15 cellular contexts compared by ENCODE assay signal in genomic region chr3:58563386-58564035, GRCh38. TPM values are rescaled to one million over a fixed set of nuclear protein-coding genes. Genes with fewer than 3 reads are reported as not detected.
DNase-seq lines count a peak whose midpoint lies in the region; ATAC-seq, FAIRE-seq and TF ChIP-seq lines count a peak whose summit lies in the region.
"Had no signal": no experiment of that assay in that cellular context is flagged by ENCODE, and none has a peak within 500 bp of the region (broad histone marks: within the 10 kb centered on the region; RNA-seq: fewer than 3 reads in every experiment).

No MANE protein-coding gene starts in this region.

- TF ChIP-seq CTCF in PC-9 (conservative IDR thresholded peaks at IDR 0.05) (no peak), H1 (IDR thresholded peaks at IDR 0.05; ENCODE audit: control extremely low read depth in 1 of 3, insufficient read depth in 1 of 3, low read depth in 1 of 3, low read length in 3 of 3) (no peak)

- H3K14ac ChIP-seq in H1 (ENCODE audit: insufficient read length), result no peak overlapping the region

- H2BK120ac ChIP-seq in H1 (replicated peaks; ENCODE audit: low read depth, low read length), result peak overlapping the region; percentile 10

- no peak overlapping the region for H3K4me2 ChIP-seq in GM23248 (ENCODE audit: unreplicated experiment)
- no peak overlapping the region for H3K4me2 ChIP-seq in PC-9
- no peak overlapping the region for H3K4me2 ChIP-seq in H1 (ENCODE audit: insufficient read depth in 1 of 2, low read depth in 2 of 2, low read length in 2 of 2)

- CTCF ChIA-PET in PC-9 (lab: Charles Lee) (no interaction called here), H1 (lab: Charles Lee; ENCODE audit: partially characterized antibody) (interaction anchor here (1.2 to 40.0 kb wide), 4 partner anchors 19 to 73 kb away, joined by 3 to 994 read pairs (median 102); partner anchors contain the start of gene FAM107A)

- H3K4me3 ChIP-seq in GM23248, result no peak overlapping the region
- H3K4me3 ChIP-seq in PC-9, result no peak overlapping the region
- H3K4me3 ChIP-seq in H1 (ENCODE audit: extremely low read depth in 1 of 4, insufficient read depth in 2 of 4, low read depth in 3 of 4, low read length in 4 of 4), result no peak overlapping the region

- H3K18ac ChIP-seq in H1 (ENCODE audit: extremely low read depth, low read length), result no peak overlapping the region

- H3K9ac ChIP-seq in GM23248 (no peak overlapping the region), H1 (replicated peaks in 1 of 4; ENCODE audit: extremely low read depth in 1 of 4, low read depth in 3 of 4, low read length in 3 of 4) (no peak overlapping the region)

- H3K9me2 ChIP-seq in GM23248 (ENCODE audit: insufficient read depth), result no peaks in the 10 kb centered on the region
- H3K9me2 ChIP-seq in PC-9 (ENCODE audit: insufficient read depth), result no peaks in the 10 kb centered on the region

- no peak overlapping the region for H3K4ac ChIP-seq in H1 (replicated peaks; ENCODE audit: insufficient read length, low read depth, low read length)

- no peaks in the 10 kb centered on the region for H3K79me2 ChIP-seq in GM23248 (ENCODE audit: insufficient read depth)
- no peaks in the 10 kb centered on the region for H3K79me2 ChIP-seq in PC-9 (ENCODE audit: low read depth)
- H3K79me2 ChIP-seq in H1 (ENCODE audit: control insufficient read depth in 1 of 2, insufficient read depth in 2 of 2, low read length in 2 of 2), result no peaks in the 10 kb centered on the region

- H4K5ac ChIP-seq in H1 (ENCODE audit: insufficient read length, low read depth, low read length), result no peak overlapping the region

- peak overlapping the region; percentile 99 for H2AK5ac ChIP-seq in H1 (ENCODE audit: low read depth, low read length)

- H3K27ac ChIP-seq in GM23248 (no peak overlapping the region), PC-9 (no peak overlapping the region), H1 (ENCODE audit: low read depth, low read length) (no peak overlapping the region)

- 74 to 85% methylated on average over 6 of the region's 6 CpGs for WGBS in GM23248 (ENCODE audit: low coverage in 1 of 2, low lambda C conversion rate in 2 of 2, missing lambda C conversion rate in 2 of 2), 2 experiments
- 88% methylated on average over 6 of the region's 6 CpGs; no CpG with 5 or more reads in 1 of the 2 experiments for WGBS in H1 (ENCODE audit: extremely low coverage in 1 of 2, insufficient coverage in 1 of 2, insufficient read length in 1 of 2, insufficient replicate concordance in 2 of 2, low coverage in 1 of 2, low lambda C conversion rate in 2 of 2, missing lambda C conversion rate in 1 of 2), 2 experiments

- DNase-seq in GM23248 (peak; percentile 47), PC-9 (peak; percentile 20 to 74), H1 (ENCODE audit: low read depth in 1 of 2, low spot score in 2 of 2) (no peak), posterior vena cava (ENCODE audit: low spot score) (peak; percentile 44), medulla oblongata (ENCODE audit: extremely low spot score) (no peak), mucosa of gallbladder (ENCODE audit: low spot score) (no peak)
- DNase-seq: activated CD4-positive, alpha-beta T cell treated with anti-CD3 and anti-CD28 coated beads, Interleukin-2, amount 10 ng/mL, durations not matched to agents 24 days and 14 days; activated T-cell treated with anti-CD3 and anti-CD28 coated beads, Interleukin-2, amount 50 U/mL, for 1 hour; C1 segment of cervical spinal cord; NCI-H2081; posterior cingulate gyrus; RPMI8226 had no signal

- no peaks in the 10 kb centered on the region; the same call in 1 of the 2 replicates for H3K23me2 ChIP-seq in H1 (ENCODE audit: low read depth, low read length)

- H4K20me1 ChIP-seq in GM23248 (ENCODE audit: insufficient read depth) (no peaks in the 10 kb centered on the region), PC-9 (ENCODE audit: insufficient read depth) (no peaks in the 10 kb centered on the region), H1 (replicated peaks in 1 of 2; ENCODE audit: control insufficient read depth in 1 of 2, insufficient read depth in 2 of 2, low read length in 2 of 2) (no peaks in the 10 kb centered on the region)

- H3K23ac ChIP-seq in H1 (ENCODE audit: insufficient read length), result no peak overlapping the region

- no peak overlapping the region for H2AFZ ChIP-seq in GM23248
- H2AFZ ChIP-seq in PC-9, result no peak overlapping the region
- no peak overlapping the region for H2AFZ ChIP-seq in H1 (ENCODE audit: low read length)

- H3F3A ChIP-seq in GM23248 (ENCODE audit: insufficient read depth) (0 out of 2 replicates have a peak, but pooled peaks cover 16% of the 10 kb centered on the region), PC-9 (ENCODE audit: insufficient read depth, low read depth) (peaks cover 6% of the 10 kb centered on the region; the same call in 1 of the 2 replicates)

- peak overlapping the region; percentile 62 for H4K91ac ChIP-seq in H1 (replicated peaks; ENCODE audit: insufficient read length, low read length)

- no peaks in the 10 kb centered on the region for H3K79me1 ChIP-seq in H1 (ENCODE audit: low read depth, low read length)

- H2BK20ac ChIP-seq in H1 (ENCODE audit: low read length), result peak overlapping the region; percentile 24; the same call in 1 of the 2 replicates

- no peak overlapping the region for H3K56ac ChIP-seq in H1 (replicated peaks; ENCODE audit: insufficient read length, low read depth, low read length)

- POLR2A ChIA-PET in PC-9 (lab: Charles Lee; ENCODE audit: unreplicated experiment), result no interaction called here
- POLR2A ChIA-PET in H1 (lab: Charles Lee; ENCODE audit: partially characterized antibody), result no interaction called here

- no peak for ATAC-seq in GM19328 (IDR thresholded peaks at IDR 0.05; ENCODE audit: unreplicated experiment)
- ATAC-seq in GM18505 (IDR thresholded peaks at IDR 0.05; ENCODE audit: unreplicated experiment), result no peak

- H3K36me3 ChIP-seq in GM23248 (ENCODE audit: low read depth), result no peaks in the 10 kb centered on the region
- no peaks in the 10 kb centered on the region for H3K36me3 ChIP-seq in PC-9 (ENCODE audit: low read depth)
- H3K36me3 ChIP-seq in H1 (ENCODE audit: control insufficient read depth in 2 of 4, insufficient read depth in 4 of 4, low read length in 3 of 4), result no peaks in the 10 kb centered on the region

- TF ChIP-seq EP300 in H1 (IDR thresholded peaks at IDR 0.05; ENCODE audit: borderline replicate concordance in 1 of 2, low read depth in 2 of 2, low read length in 2 of 2), result no peak

- no peak for TF ChIP-seq RAD21 in H1 (IDR thresholded peaks at IDR 0.05 in 1 of 2, conservative IDR thresholded peaks at IDR 0.05 in 1 of 2; ENCODE audit: low read depth in 2 of 2, low read length in 2 of 2)

- TF ChIP-seq POLR2A in H1 (IDR thresholded peaks at IDR 0.05; ENCODE audit: control extremely low read depth in 1 of 2, low read depth in 2 of 2, low read length in 2 of 2) (no peak), GM18505 (IDR thresholded peaks at IDR 0.05; ENCODE audit: borderline replicate concordance, extremely low read depth, insufficient read depth, insufficient read length) (no peak)

- H2BK15ac ChIP-seq in H1 (ENCODE audit: low read length), result 0 out of 2 replicates have a peak overlapping the region, but pooled peaks have one; percentile 49

- intact Hi-C loops in PC-9 (cut with micrococcal nuclease; ENCODE audit: unreplicated experiment) (loop anchor here (5.0 to 10.0 kb wide), 4 partner anchors 434 to 1251 kb away; no protein-coding TSS in a partner anchor), posterior vena cava (cut with DNase I) (loop anchor here in 1 of 2 donors (10.0 kb wide), 1 partner anchor 71 kb away; no protein-coding TSS in a partner anchor)

- H4K8ac ChIP-seq in H1 (ENCODE audit: extremely low read depth, insufficient read depth, low read length), result no peak overlapping the region

- peak overlapping the region; percentile 61; the same call in 1 of the 2 replicates for H2BK5ac ChIP-seq in H1 (ENCODE audit: low read depth, low read length)

- H3K4me1 ChIP-seq in GM23248 (ENCODE audit: insufficient read depth), result peaks cover 38% of the 10 kb centered on the region
- peaks cover 17% of the 10 kb centered on the region; the same call in 1 of the 2 replicates for H3K4me1 ChIP-seq in PC-9 (replicated peaks; ENCODE audit: insufficient read depth)
- peaks cover 9 to 26% (median 18%) of the 10 kb centered on the region in 4 experiments for H3K4me1 ChIP-seq in H1 (replicated peaks in 1 of 4; ENCODE audit: control insufficient read depth in 3 of 4, insufficient read depth in 4 of 4, low read length in 3 of 4)

- no peak for FAIRE-seq in H1 (lab: Jason Lieb, UNC)
- FAIRE-seq: keratinocyte had no signal

- no TSS peak for BruUV-seq in PC-9 (replicated peaks; lab: Mats Ljungman, UMichigan)

- no peaks in the 10 kb centered on the region for H3K27me3 ChIP-seq in GM23248 (replicated peaks; ENCODE audit: insufficient read depth)
- H3K27me3 ChIP-seq in PC-9 (ENCODE audit: insufficient read depth, low read depth), result no peaks in the 10 kb centered on the region
- peaks cover 0 to 2% (median 0%) of the 10 kb centered on the region in 4 experiments; a peak in 2 of 7 replicates for H3K27me3 ChIP-seq in H1 (replicated peaks in 1 of 4; ENCODE audit: control insufficient read depth in 3 of 4, extremely low read depth in 1 of 4, insufficient read depth in 3 of 4, low read length in 3 of 4)

- H2BK12ac ChIP-seq in H1 (ENCODE audit: low read depth, low read length), result peak overlapping the region; percentile 82

- in situ Hi-C loops in GM23248 (cut with MboI), result no loop called here

- H3K9me3 ChIP-seq in GM23248 (ENCODE audit: low read depth), result no peaks in the 10 kb centered on the region
- H3K9me3 ChIP-seq in PC-9 (ENCODE audit: insufficient read depth, low read depth), result no peaks in the 10 kb centered on the region
- H3K9me3 ChIP-seq in H1 (ENCODE audit: insufficient read depth in 2 of 2, low read depth in 1 of 2, low read length in 1 of 2), result no peaks in the 10 kb centered on the region

RNA-seq across cellular contexts. Expression of gene FAM107A, which starts 13.7 kb away (rescaled TPM):
- total RNA-seq in GM23248 (2014; rRNA removed; shearing (Covaris generic)), result 0.22 TPM in 1 of 2 replicates, not detected in the other
- 0.09 and 0.13 TPM in 2 replicates for polyA plus RNA-seq in GM23248 (2016; fragmentation: Nextera tagmentation; extraction: Ambion mirVana)
- total RNA-seq in PC-9 (2021), result not detected in 2 replicates
- total RNA-seq in H1 (2021; fragmentation: NEBNext Ultra II Directional; extraction: Animal tissue kit (Norgen Biotek cat#: 25700)), result 0.57 and 0.65 TPM in 2 replicates
- polyA plus RNA-seq in H1 (2011; rRNA removed), result 0.51 and 1.1 TPM in 2 replicates
- 0.83 TPM for polyA plus RNA-seq in H1 (2011; cell fraction: cytosol; rRNA removed)
- 0.61 TPM for polyA plus RNA-seq in H1 (2011; cell fraction: nucleus; rRNA removed)
- polyA plus RNA-seq in H1 (2012, experiment 1 of 2), result 0.16 to 0.23 TPM (median 0.22 TPM) in 4 replicates
- 0.33 TPM for polyA plus RNA-seq in H1 (2012, experiment 2 of 2)
- polyA plus RNA-seq in H1 (2013, experiment 1 of 2), result 0.53 TPM
- polyA plus RNA-seq in H1 (2013, experiment 2 of 2), result 0.50 TPM
- polyA minus RNA-seq in H1 (2011; rRNA and poly(A)+ RNA removed), result 0.05 and 0.60 TPM in 2 replicates
- 1.0 TPM for polyA minus RNA-seq in H1 (2011; cell fraction: cytosol; rRNA and poly(A)+ RNA removed)
- polyA minus RNA-seq in H1 (2011; cell fraction: nucleus; rRNA and poly(A)+ RNA removed), result 0.40 TPM
- total RNA-seq in posterior vena cava, result 10 to 100 TPM; 22.9 to 38.7 TPM
- total RNA-seq in mucosa of gallbladder, result 6.4 TPM
- total RNA-seq: activated CD4-positive, alpha-beta T cell treated with anti-CD3 and anti-CD28 coated beads, Interleukin-2, amount 10 ng/mL, durations not matched to agents 24 days and 14 days had no signal
- polyA plus RNA-seq: keratinocyte had no signal

RNA-seq across cellular contexts. Expression of gene ACOX2, which starts 26.5 kb away (rescaled TPM):
- total RNA-seq in GM23248 (2014; rRNA removed; shearing (Covaris generic)), result 7.5 and 9.7 TPM in 2 replicates
- polyA plus RNA-seq in GM23248 (2016; fragmentation: Nextera tagmentation; extraction: Ambion mirVana) (19.9 and 23.6 TPM in 2 replicates), H1 (2011; rRNA removed) (7.3 and 9.2 TPM in 2 replicates)
- total RNA-seq in PC-9 (2021) (2.8 and 3.5 TPM in 2 replicates), posterior vena cava (10 to 100 TPM; 11.9 to 20.6 TPM), mucosa of gallbladder (19.5 TPM)
- 3.1 and 3.2 TPM in 2 replicates for total RNA-seq in H1 (2021; fragmentation: NEBNext Ultra II Directional; extraction: Animal tissue kit (Norgen Biotek cat#: 25700))
- 4.7 TPM for polyA plus RNA-seq in H1 (2011; cell fraction: cytosol; rRNA removed)
- 5.0 TPM for polyA plus RNA-seq in H1 (2011; cell fraction: nucleus; rRNA removed)
- 2.3 to 4.8 TPM (median 4.1 TPM) in 4 replicates for polyA plus RNA-seq in H1 (2012, experiment 1 of 2)
- polyA plus RNA-seq in H1 (2012, experiment 2 of 2), result 4.8 TPM
- polyA plus RNA-seq in H1 (2013, experiment 1 of 2), result 3.9 TPM
- 3.5 TPM for polyA plus RNA-seq in H1 (2013, experiment 2 of 2)
- 7.2 and 8.5 TPM in 2 replicates for polyA minus RNA-seq in H1 (2011; rRNA and poly(A)+ RNA removed)
- 1.5 TPM for polyA minus RNA-seq in H1 (2011; cell fraction: cytosol; rRNA and poly(A)+ RNA removed)
- 2.5 TPM for polyA minus RNA-seq in H1 (2011; cell fraction: nucleus; rRNA and poly(A)+ RNA removed)
- total RNA-seq: activated CD4-positive, alpha-beta T cell treated with anti-CD3 and anti-CD28 coated beads, Interleukin-2, amount 10 ng/mL, durations not matched to agents 24 days and 14 days had no signal

Comparison
In these comparisons a context has a peak if more than half of its experiments do, and no peak if none do; other contexts are left out.
1. DNase-seq: peak in GM23248 (single experiment), PC-9 (2 of 2) and posterior vena cava (single experiment); none in H1 (0 of 2), medulla oblongata (single experiment) and mucosa of gallbladder (single experiment).